21 cellular contexts compared by ENCODE assay signal in genomic region chr4:39453738-39454137, GRCh38. TPM values are rescaled to one million over a fixed set of nuclear protein-coding genes. Genes with fewer than 3 reads are reported as not detected.
"Had no signal": no experiment of that assay in that cellular context is flagged by ENCODE, and none has a peak within 500 bp of the region (broad histone marks: within the 10 kb centered on the region; RNA-seq: fewer than 3 reads in every experiment).

No MANE protein-coding gene starts in this region.

- H3K4me3 Mint-ChIP-seq: activated CD4-positive, alpha-beta memory T cell treated with anti-CD3 and anti-CD28 coated beads, Interleukin-2, amount 10 ng/mL, durations not matched to agents 7 days and 5 days; dendritic cell treated with granulocyte-macrophage colony-stimulating factor and Interleukin-4, amounts not matched to agents 40 ng/mL and 50 ng/mL, for 4 days; neural progenitor cell; T-helper 1 cell treated with Interleukin-12 subunit alpha and Interleukin-12 subunit beta and Interleukin-4 antibody, amounts not matched to agents 30 μg/mL and 1 μg/mL, for 36 hours had no signal

- H2AFZ ChIP-seq: neural progenitor cell had no signal

- ATAC-seq: left lung; stimulated activated naive CD8-positive, alpha-beta T cell treated with anti-CD3 and anti-CD28 coated beads, Interleukin-15, Interleukin-2, amounts not matched to agents 100 U/mL and 50 U/mL, for 24 hours had no signal

- H3K27ac Mint-ChIP-seq: activated CD4-positive, alpha-beta memory T cell treated with anti-CD3 and anti-CD28 coated beads, Interleukin-2, amount 10 ng/mL, durations not matched to agents 7 days and 5 days; dendritic cell treated with granulocyte-macrophage colony-stimulating factor and Interleukin-4, amounts not matched to agents 40 ng/mL and 50 ng/mL, for 4 days; neural progenitor cell; T-helper 1 cell treated with Interleukin-12 subunit alpha and Interleukin-12 subunit beta and Interleukin-4 antibody, amounts not matched to agents 30 μg/mL and 1 μg/mL, for 36 hours had no signal

- DNase-seq: activated CD4-positive, alpha-beta memory T cell treated with anti-CD3 and anti-CD28 coated beads, Interleukin-2, amount 10 ng/mL, durations not matched to agents 7 days and 5 days; activated CD4-positive, alpha-beta T cell treated with anti-CD3 and anti-CD28 coated beads for 4 hours; activated naive CD4-positive, alpha-beta T cell; effector CD8-positive, alpha-beta T cell; esophagus squamous epithelium; heart right ventricle; left lung; midbrain; stimulated activated CD4-positive, alpha-beta T cell treated with anti-CD3 and anti-CD28 coated beads, Interleukin-12 subunit alpha, Interleukin-12 subunit beta, amount 100 ng/mL, for 4 hours; stimulated activated CD4-positive, alpha-beta T cell treated with anti-CD3 and anti-CD28 coated beads, Interleukin-1b, Interleukin-23, amount 100 ng/mL, for 48 hours; stimulated activated naive CD8-positive, alpha-beta T cell treated with anti-CD3 and anti-CD28 coated beads, Interleukin-15, Interleukin-2, amounts not matched to agents 100 U/mL and 50 U/mL, for 24 hours; transverse colon had no signal

- H3K27me3 ChIP-seq: esophagus squamous epithelium, heart right ventricle, left lung, neural progenitor cell, suprapubic skin, transverse colon, vagina had no signal

- H3K27ac ChIP-seq: esophagus squamous epithelium, heart right ventricle, left lung, neural progenitor cell, suprapubic skin, transverse colon, vagina had no signal

- H3K4me2 ChIP-seq: neural progenitor cell had no signal

- H3K9ac ChIP-seq: neural progenitor cell had no signal

- H3K4me3 ChIP-seq: esophagus squamous epithelium, heart right ventricle, left lung, neural progenitor cell, suprapubic skin, transverse colon, vagina had no signal

- H3K9me3 ChIP-seq: esophagus squamous epithelium, heart right ventricle, left lung, suprapubic skin, transverse colon, vagina had no signal

- H3K27me3 Mint-ChIP-seq: activated CD4-positive, alpha-beta memory T cell treated with anti-CD3 and anti-CD28 coated beads, Interleukin-2, amount 10 ng/mL, durations not matched to agents 7 days and 5 days; dendritic cell treated with granulocyte-macrophage colony-stimulating factor and Interleukin-4, amounts not matched to agents 40 ng/mL and 50 ng/mL, for 4 days; progenitor cell of endocrine pancreas had no signal

- H3K9me3 Mint-ChIP-seq: activated CD4-positive, alpha-beta memory T cell treated with anti-CD3 and anti-CD28 coated beads, Interleukin-2, amount 10 ng/mL, durations not matched to agents 7 days and 5 days; dendritic cell treated with granulocyte-macrophage colony-stimulating factor and Interleukin-4, amounts not matched to agents 40 ng/mL and 50 ng/mL, for 4 days; neural progenitor cell; T-helper 1 cell treated with Interleukin-12 subunit alpha and Interleukin-12 subunit beta and Interleukin-4 antibody, amounts not matched to agents 30 μg/mL and 1 μg/mL, for 36 hours had no signal

RNA-seq across cellular contexts. Expression of gene KLB, which starts 47.0 kb away (rescaled TPM):
- total RNA-seq: activated CD4-positive, alpha-beta memory T cell treated with anti-CD3 and anti-CD28 coated beads, Interleukin-2, amount 10 ng/mL, durations not matched to agents 7 days and 5 days; chondrocyte; myocyte; osteoblast had no signal
